8 cellular contexts compared by ENCODE assay signal in genomic region chr14:77882098-77882497, GRCh38.
A peak's percentile ranks its signal among the peaks of the same experiment; 100 is the strongest.
DNase-seq lines count a peak whose midpoint lies in the region; ATAC-seq lines count a peak whose summit lies in the region.

No MANE protein-coding gene starts in this region.

- peak overlapping the region in 9 of 11 experiments; percentile 40 to 80 (median 56); a peak in 16 of 22 replicates for H3K27ac ChIP-seq in BLaER1 treated with 17β-estradiol and CSF1 and Interleukin-3, amounts not matched to agents 10 nM and 100 nM
- peak overlapping the region; percentile 79 for H3K27ac ChIP-seq in SK-N-MC

- H3K36me3 ChIP-seq in BLaER1 treated with 17β-estradiol and CSF1 and Interleukin-3, amounts not matched to agents 10 nM and 100 nM: peaks cover 0 to 9% (median under 1%) of the 10 kb centered on the region in 11 experiments; a peak in 7 of 22 replicates
- no peaks in the 10 kb centered on the region for H3K36me3 ChIP-seq in SK-N-MC (ENCODE audit: insufficient read depth, low read length)

- peak overlapping the region in 8 of 11 experiments; percentile 17 to 70 (median 55); a peak in 12 of 22 replicates for H3K9ac ChIP-seq in BLaER1 treated with 17β-estradiol and CSF1 and Interleukin-3, amounts not matched to agents 10 nM and 100 nM
- H3K9ac ChIP-seq in SK-N-MC (ENCODE audit: insufficient read length): no peak overlapping the region

- no peaks in the 10 kb centered on the region for H3K27me3 ChIP-seq in BLaER1 treated with 17β-estradiol and CSF1 and Interleukin-3, amounts not matched to agents 10 nM and 100 nM

- no peak for ATAC-seq in activated CD4-positive, CD25-positive, alpha-beta regulatory T cell treated with anti-CD3 and anti-CD28 coated beads, Interleukin-2, amount 50 U/mL, for 24 hours
- ATAC-seq in GM19324 (IDR thresholded peaks at IDR 0.05; ENCODE audit: low FRiP score, unreplicated experiment) (no peak), GM21367 (IDR thresholded peaks at IDR 0.05; ENCODE audit: unreplicated experiment) (no peak)

- H3K4me2 ChIP-seq in BLaER1 treated with 17β-estradiol and CSF1 and Interleukin-3, amounts not matched to agents 10 nM and 100 nM: peak overlapping the region; percentile 67 to 96 (median 86)

- H3K4me1 ChIP-seq in BLaER1 treated with 17β-estradiol and CSF1 and Interleukin-3, amounts not matched to agents 10 nM and 100 nM: peaks cover 23 to 42% (median 36%) of the 10 kb centered on the region in 10 experiments

- no peaks in the 10 kb centered on the region; a peak in 1 of 22 replicates for H4K20me1 ChIP-seq in BLaER1 treated with 17β-estradiol and CSF1 and Interleukin-3, amounts not matched to agents 10 nM and 100 nM

- H3K4me3 ChIP-seq in BLaER1 treated with 17β-estradiol and CSF1 and Interleukin-3, amounts not matched to agents 10 nM and 100 nM: peak overlapping the region in 3 of 10 experiments; percentile 2 to 33 (median 28); a peak in 2 of 20 replicates
- peak overlapping the region; percentile 19; the same call in 1 of the 2 replicates for H3K4me3 ChIP-seq in SK-N-MC

- DNase-seq in NCI-H146 (lab: John Stamatoyannopoulos, UW) (peak; percentile 68), SK-N-MC (ENCODE audit: low read depth, low spot score) (no peak), left kidney (ENCODE audit: low read depth, low spot score) (peak; percentile 81)
- DNase-seq in central memory CD4-positive, alpha-beta T cell: no peak

- H3K9me3 ChIP-seq in BLaER1 treated with 17β-estradiol and CSF1 and Interleukin-3, amounts not matched to agents 10 nM and 100 nM (replicated peaks in 1 of 11): peaks cover 0 to 3% (median 0%) of the 10 kb centered on the region in 11 experiments; a peak in 2 of 22 replicates
- no peaks in the 10 kb centered on the region for H3K9me3 ChIP-seq in SK-N-MC (ENCODE audit: low read depth, low read length)

Comparison
In these comparisons a context has a peak if more than half of its experiments do, and no peak if none do; other contexts are left out.
1. DNase-seq: peak in NCI-H146 (single experiment) and left kidney (single experiment); none in SK-N-MC (single experiment) and central memory CD4-positive, alpha-beta T cell (single experiment).